Comparison of ENCODE assay signal across 1 cellular context in the genomic region with DNA sequence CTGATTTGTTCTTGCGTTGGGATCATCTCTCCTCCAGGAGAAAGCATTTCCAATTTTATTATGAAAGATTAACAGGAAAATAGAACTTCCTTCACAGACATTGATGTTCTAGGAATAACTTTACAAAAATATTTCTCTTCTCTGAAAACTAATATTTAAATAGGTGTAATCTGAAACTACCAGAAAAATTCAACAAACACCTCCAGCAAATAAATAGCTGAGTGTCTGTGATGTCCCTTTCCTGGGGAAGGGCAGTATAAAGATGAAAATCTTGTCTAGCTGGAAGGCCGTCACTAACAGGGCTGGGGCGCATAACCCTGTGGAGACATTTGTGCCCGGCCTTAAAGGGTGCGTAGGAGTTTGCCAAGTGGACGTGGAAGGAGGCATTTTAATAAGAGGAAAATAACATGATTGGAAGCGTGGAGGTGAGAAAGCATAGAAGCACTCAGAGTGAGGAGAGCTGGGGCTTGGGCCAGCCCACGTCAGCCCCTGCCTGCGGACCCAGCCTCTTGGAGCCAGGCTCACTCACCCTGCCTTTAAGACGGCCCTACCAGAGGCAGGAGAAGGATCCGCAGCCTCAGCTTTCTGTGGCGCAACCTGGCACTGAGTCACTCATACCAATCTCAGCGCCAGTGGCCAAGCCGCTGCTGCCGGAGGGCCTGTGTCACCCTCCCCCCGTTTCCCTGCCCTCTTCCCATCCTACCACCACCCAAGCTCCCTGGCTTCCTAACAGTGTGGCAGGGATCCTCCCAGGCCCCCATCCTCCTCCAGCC.
TF ChIP-seq lines count a peak whose summit lies in the region.

No MANE protein-coding gene starts in this region.

TF ChIP-seq in A549, 52 proteins besides CTCF, POLR2A, EP300 and RAD21 (continued from another document):
- TF ChIP-seq, protein P1, sequence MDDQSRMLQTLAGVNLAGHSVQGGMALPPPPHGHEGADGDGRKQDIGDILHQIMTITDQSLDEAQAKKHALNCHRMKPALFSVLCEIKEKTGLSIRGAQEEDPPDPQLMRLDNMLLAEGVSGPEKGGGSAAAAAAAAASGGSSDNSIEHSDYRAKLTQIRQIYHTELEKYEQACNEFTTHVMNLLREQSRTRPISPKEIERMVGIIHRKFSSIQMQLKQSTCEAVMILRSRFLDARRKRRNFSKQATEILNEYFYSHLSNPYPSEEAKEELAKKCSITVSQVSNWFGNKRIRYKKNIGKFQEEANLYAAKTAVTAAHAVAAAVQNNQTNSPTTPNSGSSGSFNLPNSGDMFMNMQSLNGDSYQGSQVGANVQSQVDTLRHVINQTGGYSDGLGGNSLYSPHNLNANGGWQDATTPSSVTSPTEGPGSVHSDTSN (IDR thresholded peaks at IDR 0.05): no peak
- TF ChIP-seq RCOR1 (IDR thresholded peaks at IDR 0.05; ENCODE audit: low read depth, low read length) (no peak), FOSL2 (IDR thresholded peaks at IDR 0.05) (peak; percentile 81), FOSL2 (CRISPR knock-in tag; IDR thresholded peaks at IDR 0.05) (peak; percentile 94), PHF8 (IDR thresholded peaks at IDR 0.05; ENCODE audit: borderline replicate concordance, low read depth) (no peak), ESRRA (IDR thresholded peaks at IDR 0.05; ENCODE audit: borderline replicate concordance, low read length) (no peak), GATA3 (IDR thresholded peaks at IDR 0.05; ENCODE audit: borderline replicate concordance) (peak; percentile 50; the same call in 1 of the 2 replicates), TP53 (CRISPR knock-in tag; IDR thresholded peaks at IDR 0.05) (no peak), EHF (CRISPR knock-in tag; IDR thresholded peaks at IDR 0.05) (no peak), RFX5 (IDR thresholded peaks at IDR 0.05) (no peak), KDM1A (IDR thresholded peaks at IDR 0.05; ENCODE audit: low read depth) (no peak), BHLHE40 (IDR thresholded peaks at IDR 0.05; ENCODE audit: low read depth, low read length) (no peak), JUN (IDR thresholded peaks at IDR 0.05) (peak; percentile 6 to 79; a peak in 2 of 5 replicates), ZSCAN20 (CRISPR knock-in tag; IDR thresholded peaks at IDR 0.05) (no peak), POLR2AphosphoS2 (conservative IDR thresholded peaks at IDR 0.05; ENCODE audit: low read length) (no peak), MAZ (IDR thresholded peaks at IDR 0.05; ENCODE audit: borderline replicate concordance, low read depth, low read length) (no peak)
- TF ChIP-seq, protein P2, sequence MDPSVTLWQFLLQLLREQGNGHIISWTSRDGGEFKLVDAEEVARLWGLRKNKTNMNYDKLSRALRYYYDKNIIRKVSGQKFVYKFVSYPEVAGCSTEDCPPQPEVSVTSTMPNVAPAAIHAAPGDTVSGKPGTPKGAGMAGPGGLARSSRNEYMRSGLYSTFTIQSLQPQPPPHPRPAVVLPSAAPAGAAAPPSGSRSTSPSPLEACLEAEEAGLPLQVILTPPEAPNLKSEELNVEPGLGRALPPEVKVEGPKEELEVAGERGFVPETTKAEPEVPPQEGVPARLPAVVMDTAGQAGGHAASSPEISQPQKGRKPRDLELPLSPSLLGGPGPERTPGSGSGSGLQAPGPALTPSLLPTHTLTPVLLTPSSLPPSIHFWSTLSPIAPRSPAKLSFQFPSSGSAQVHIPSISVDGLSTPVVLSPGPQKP (IDR thresholded peaks at IDR 0.05; ENCODE audit: low read depth, low read length): no peak
- TF ChIP-seq, protein P3, sequence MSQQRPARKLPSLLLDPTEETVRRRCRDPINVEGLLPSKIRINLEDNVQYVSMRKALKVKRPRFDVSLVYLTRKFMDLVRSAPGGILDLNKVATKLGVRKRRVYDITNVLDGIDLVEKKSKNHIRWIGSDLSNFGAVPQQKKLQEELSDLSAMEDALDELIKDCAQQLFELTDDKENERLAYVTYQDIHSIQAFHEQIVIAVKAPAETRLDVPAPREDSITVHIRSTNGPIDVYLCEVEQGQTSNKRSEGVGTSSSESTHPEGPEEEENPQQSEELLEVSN (IDR thresholded peaks at IDR 0.05; ENCODE audit: borderline replicate concordance, low read depth): no peak
- TF ChIP-seq, protein P4, sequence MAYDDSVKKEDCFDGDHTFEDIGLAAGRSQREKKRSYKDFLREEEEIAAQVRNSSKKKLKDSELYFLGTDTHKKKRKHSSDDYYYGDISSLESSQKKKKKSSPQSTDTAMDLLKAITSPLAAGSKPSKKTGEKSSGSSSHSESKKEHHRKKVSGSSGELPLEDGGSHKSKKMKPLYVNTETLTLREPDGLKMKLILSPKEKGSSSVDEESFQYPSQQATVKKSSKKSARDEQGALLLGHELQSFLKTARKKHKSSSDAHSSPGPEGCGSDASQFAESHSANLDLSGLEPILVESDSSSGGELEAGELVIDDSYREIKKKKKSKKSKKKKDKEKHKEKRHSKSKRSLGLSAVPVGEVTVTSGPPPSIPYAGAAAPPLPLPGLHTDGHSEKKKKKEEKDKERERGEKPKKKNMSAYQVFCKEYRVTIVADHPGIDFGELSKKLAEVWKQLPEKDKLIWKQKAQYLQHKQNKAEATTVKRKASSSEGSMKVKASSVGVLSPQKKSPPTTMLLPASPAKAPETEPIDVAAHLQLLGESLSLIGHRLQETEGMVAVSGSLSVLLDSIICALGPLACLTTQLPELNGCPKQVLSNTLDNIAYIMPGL (CRISPR knock-in tag; IDR thresholded peaks at IDR 0.05; ENCODE audit: borderline replicate concordance): no peak
- TF ChIP-seq, protein P5, sequence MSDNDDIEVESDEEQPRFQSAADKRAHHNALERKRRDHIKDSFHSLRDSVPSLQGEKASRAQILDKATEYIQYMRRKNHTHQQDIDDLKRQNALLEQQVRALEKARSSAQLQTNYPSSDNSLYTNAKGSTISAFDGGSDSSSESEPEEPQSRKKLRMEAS (IDR thresholded peaks at IDR 0.05): peak; percentile 31; the same call in 1 of the 2 replicates
